ENCODE assay signal across 16 cellular contexts in genomic region chr3:127987309-127987995, GRCh38.
"Had no signal": no experiment of that assay in that cellular context is flagged by ENCODE, and none has a peak within 500 bp of the region (broad histone marks: within the 10 kb centered on the region; RNA-seq: fewer than 3 reads in every experiment).

No MANE protein-coding gene starts in this region.

- FAIRE-seq: kidney had no signal

- H3K4me1 ChIP-seq: body of pancreas, tibial artery had no signal

- ATAC-seq: activated CD4-positive, CD25-positive, alpha-beta regulatory T cell treated with anti-CD3 and anti-CD28 coated beads, Interleukin-2, amount 50 U/mL, for 24 hours; activated CD8-positive, alpha-beta T cell treated with anti-CD3 and anti-CD28 coated beads, Interleukin-2, amount 10 ng/mL, durations not matched to agents 7 days and 5 days; body of pancreas; natural killer cell treated with Interleukin-12 subunit alpha and Interleukin-12 subunit beta and Interleukin-15 and Interleukin-18, amount 100 ng/mL, for 72 hours; stimulated activated naive CD8-positive, alpha-beta T cell treated with anti-CD3 and anti-CD28 coated beads, Interleukin-15, Interleukin-2, amounts not matched to agents 100 U/mL and 50 U/mL, for 24 hours had no signal

- H3K27ac ChIP-seq: body of pancreas, neutrophil, tibial artery had no signal

- DNase-seq: activated CD4-positive, alpha-beta T cell treated with anti-CD3 and anti-CD28 coated beads, Interleukin-2, amount 10 ng/mL, durations not matched to agents 7 days and 5 days; activated CD8-positive, alpha-beta T cell treated with anti-CD3 and anti-CD28 coated beads, Interleukin-2, amount 10 ng/mL, durations not matched to agents 7 days and 5 days; activated naive CD4-positive, alpha-beta T cell treated with anti-CD3 and anti-CD28 coated beads for 36 hours; activated T-cell treated with anti-CD3 and anti-CD28 coated beads, Interleukin-2, amount 50 U/mL, for 24 hours; body of pancreas; dorsolateral prefrontal cortex; foreskin fibroblast; glutamatergic neuron; kidney; mesendoderm; retina; stimulated activated naive CD8-positive, alpha-beta T cell treated with anti-CD3 and anti-CD28 coated beads, Interleukin-15, Interleukin-2, amounts not matched to agents 100 U/mL and 50 U/mL, for 24 hours; tibial artery had no signal

- H3K9me3 ChIP-seq: body of pancreas, neutrophil, tibial artery had no signal

- H3K27me3 ChIP-seq: body of pancreas, dorsolateral prefrontal cortex, neutrophil, tibial artery had no signal

- H3K4me3 ChIP-seq: body of pancreas, dorsolateral prefrontal cortex, tibial artery had no signal

- H3K36me3 ChIP-seq: neutrophil, tibial artery had no signal
